Comparison of ENCODE assay signal across 1 cellular context in the genomic region with DNA sequence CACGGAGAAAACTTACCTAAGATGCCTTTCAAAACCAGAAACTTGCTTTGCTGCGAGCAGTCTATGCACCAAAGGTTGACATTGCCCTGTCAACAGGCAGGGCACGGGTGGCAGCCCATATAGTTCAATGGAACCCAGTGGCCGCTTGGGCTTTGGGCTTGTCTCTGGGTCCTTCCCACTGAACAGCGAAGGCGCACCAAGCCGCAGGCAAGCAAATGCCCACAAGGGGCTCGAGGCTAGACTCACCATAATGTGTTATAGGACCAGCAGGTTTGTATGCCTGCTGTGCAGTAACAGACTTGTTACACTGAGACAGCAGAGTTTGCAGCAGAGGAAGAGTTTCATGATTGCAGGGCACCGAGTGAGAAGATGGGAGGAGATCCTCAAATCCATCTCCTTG.
TF ChIP-seq lines count a peak whose summit lies in the region.

No MANE protein-coding gene starts in this region.

TF ChIP-seq in GM23338, 12 proteins besides CTCF, POLR2A, EP300 and RAD21 (continued from another document):
- TF ChIP-seq, protein P1, sequence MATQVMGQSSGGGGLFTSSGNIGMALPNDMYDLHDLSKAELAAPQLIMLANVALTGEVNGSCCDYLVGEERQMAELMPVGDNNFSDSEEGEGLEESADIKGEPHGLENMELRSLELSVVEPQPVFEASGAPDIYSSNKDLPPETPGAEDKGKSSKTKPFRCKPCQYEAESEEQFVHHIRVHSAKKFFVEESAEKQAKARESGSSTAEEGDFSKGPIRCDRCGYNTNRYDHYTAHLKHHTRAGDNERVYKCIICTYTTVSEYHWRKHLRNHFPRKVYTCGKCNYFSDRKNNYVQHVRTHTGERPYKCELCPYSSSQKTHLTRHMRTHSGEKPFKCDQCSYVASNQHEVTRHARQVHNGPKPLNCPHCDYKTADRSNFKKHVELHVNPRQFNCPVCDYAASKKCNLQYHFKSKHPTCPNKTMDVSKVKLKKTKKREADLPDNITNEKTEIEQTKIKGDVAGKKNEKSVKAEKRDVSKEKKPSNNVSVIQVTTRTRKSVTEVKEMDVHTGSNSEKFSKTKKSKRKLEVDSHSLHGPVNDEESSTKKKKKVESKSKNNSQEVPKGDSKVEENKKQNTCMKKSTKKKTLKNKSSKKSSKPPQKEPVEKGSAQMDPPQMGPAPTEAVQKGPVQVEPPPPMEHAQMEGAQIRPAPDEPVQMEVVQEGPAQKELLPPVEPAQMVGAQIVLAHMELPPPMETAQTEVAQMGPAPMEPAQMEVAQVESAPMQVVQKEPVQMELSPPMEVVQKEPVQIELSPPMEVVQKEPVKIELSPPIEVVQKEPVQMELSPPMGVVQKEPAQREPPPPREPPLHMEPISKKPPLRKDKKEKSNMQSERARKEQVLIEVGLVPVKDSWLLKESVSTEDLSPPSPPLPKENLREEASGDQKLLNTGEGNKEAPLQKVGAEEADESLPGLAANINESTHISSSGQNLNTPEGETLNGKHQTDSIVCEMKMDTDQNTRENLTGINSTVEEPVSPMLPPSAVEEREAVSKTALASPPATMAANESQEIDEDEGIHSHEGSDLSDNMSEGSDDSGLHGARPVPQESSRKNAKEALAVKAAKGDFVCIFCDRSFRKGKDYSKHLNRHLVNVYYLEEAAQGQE (IDR thresholded peaks at IDR 0.05; ENCODE audit: unreplicated experiment) = no peak
- TF ChIP-seq STAT1 (IDR thresholded peaks at IDR 0.05; ENCODE audit: unreplicated experiment) (no peak), EZH2 (IDR thresholded peaks at IDR 0.05; ENCODE audit: low read depth, unreplicated experiment) (no peak), POLR2AphosphoS5 (IDR thresholded peaks at IDR 0.05; ENCODE audit: low read depth) (no peak)
- TF ChIP-seq, protein P2, sequence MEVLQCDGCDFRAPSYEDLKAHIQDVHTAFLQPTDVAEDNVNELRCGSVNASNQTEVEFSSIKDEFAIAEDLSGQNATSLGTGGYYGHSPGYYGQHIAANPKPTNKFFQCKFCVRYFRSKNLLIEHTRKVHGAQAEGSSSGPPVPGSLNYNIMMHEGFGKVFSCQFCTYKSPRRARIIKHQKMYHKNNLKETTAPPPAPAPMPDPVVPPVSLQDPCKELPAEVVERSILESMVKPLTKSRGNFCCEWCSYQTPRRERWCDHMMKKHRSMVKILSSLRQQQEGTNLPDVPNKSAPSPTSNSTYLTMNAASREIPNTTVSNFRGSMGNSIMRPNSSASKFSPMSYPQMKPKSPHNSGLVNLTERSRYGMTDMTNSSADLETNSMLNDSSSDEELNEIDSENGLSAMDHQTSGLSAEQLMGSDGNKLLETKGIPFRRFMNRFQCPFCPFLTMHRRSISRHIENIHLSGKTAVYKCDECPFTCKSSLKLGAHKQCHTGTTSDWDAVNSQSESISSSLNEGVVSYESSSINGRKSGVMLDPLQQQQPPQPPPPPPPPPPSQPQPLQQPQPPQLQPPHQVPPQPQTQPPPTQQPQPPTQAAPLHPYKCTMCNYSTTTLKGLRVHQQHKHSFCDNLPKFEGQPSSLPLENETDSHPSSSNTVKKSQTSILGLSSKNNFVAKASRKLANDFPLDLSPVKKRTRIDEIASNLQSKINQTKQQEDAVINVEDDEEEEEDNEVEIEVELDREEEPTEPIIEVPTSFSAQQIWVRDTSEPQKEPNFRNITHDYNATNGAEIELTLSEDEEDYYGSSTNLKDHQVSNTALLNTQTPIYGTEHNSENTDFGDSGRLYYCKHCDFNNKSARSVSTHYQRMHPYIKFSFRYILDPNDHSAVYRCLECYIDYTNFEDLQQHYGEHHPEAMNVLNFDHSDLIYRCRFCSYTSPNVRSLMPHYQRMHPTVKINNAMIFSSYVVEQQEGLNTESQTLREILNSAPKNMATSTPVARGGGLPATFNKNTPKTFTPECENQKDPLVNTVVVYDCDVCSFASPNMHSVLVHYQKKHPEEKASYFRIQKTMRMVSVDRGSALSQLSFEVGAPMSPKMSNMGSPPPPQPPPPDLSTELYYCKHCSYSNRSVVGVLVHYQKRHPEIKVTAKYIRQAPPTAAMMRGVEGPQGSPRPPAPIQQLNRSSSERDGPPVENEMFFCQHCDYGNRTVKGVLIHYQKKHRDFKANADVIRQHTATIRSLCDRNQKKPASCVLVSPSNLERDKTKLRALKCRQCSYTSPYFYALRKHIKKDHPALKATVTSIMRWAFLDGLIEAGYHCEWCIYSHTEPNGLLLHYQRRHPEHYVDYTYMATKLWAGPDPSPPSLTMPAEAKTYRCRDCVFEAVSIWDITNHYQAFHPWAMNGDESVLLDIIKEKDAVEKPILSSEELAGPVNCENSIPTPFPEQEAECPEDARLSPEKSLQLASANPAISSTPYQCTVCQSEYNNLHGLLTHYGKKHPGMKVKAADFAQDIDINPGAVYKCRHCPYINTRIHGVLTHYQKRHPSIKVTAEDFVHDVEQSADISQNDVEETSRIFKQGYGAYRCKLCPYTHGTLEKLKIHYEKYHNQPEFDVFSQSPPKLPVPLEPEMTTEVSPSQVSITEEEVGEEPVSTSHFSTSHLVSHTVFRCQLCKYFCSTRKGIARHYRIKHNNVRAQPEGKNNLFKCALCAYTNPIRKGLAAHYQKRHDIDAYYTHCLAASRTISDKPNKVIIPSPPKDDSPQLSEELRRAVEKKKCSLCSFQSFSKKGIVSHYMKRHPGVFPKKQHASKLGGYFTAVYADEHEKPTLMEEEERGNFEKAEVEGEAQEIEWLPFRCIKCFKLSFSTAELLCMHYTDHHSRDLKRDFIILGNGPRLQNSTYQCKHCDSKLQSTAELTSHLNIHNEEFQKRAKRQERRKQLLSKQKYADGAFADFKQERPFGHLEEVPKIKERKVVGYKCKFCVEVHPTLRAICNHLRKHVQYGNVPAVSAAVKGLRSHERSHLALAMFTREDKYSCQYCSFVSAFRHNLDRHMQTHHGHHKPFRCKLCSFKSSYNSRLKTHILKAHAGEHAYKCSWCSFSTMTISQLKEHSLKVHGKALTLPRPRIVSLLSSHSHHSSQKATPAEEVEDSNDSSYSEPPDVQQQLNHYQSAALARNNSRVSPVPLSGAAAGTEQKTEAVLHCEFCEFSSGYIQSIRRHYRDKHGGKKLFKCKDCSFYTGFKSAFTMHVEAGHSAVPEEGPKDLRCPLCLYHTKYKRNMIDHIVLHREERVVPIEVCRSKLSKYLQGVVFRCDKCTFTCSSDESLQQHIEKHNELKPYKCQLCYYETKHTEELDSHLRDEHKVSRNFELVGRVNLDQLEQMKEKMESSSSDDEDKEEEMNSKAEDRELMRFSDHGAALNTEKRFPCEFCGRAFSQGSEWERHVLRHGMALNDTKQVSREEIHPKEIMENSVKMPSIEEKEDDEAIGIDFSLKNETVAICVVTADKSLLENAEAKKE (CRISPR knock-in tag; IDR thresholded peaks at IDR 0.05) = no peak
- TF ChIP-seq, protein P3, sequence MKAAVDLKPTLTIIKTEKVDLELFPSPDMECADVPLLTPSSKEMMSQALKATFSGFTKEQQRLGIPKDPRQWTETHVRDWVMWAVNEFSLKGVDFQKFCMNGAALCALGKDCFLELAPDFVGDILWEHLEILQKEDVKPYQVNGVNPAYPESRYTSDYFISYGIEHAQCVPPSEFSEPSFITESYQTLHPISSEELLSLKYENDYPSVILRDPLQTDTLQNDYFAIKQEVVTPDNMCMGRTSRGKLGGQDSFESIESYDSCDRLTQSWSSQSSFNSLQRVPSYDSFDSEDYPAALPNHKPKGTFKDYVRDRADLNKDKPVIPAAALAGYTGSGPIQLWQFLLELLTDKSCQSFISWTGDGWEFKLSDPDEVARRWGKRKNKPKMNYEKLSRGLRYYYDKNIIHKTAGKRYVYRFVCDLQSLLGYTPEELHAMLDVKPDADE (IDR thresholded peaks at IDR 0.05) = no peak
